8 cellular contexts compared by ENCODE assay signal in genomic region chr3:58568572-58569286, GRCh38. TPM values are rescaled to one million over a fixed set of nuclear protein-coding genes. Genes with fewer than 3 reads are reported as not detected.
DNase-seq lines count a peak whose midpoint lies in the region; ATAC-seq, FAIRE-seq and TF ChIP-seq lines count a peak whose summit lies in the region.

No MANE protein-coding gene starts in this region.

- ATAC-seq in HG02759 (IDR thresholded peaks at IDR 0.05; ENCODE audit: unreplicated experiment): peak; percentile 56
- ATAC-seq in esophagus mucosa: peak; percentile 67
- ATAC-seq in naive thymus-derived CD8-positive, alpha-beta T cell: no peak
- ATAC-seq in stimulated activated memory B cell treated with anti-CD40 and anti-IgM and Interleukin-4, amounts not matched to agents 10 μg/mL and 1 μg/mL and 100 μg/mL, for 72 hours: peak; percentile 46
- no peak for ATAC-seq in HG03039 (IDR thresholded peaks at IDR 0.05; ENCODE audit: unreplicated experiment)

- H3F3A ChIP-seq in OCI-LY1 (ENCODE audit: insufficient read depth, low read length): no peaks in the 10 kb centered on the region

- H3K4me2 ChIP-seq in OCI-LY1 (ENCODE audit: low read length): peak overlapping the region; percentile 25; the same call in 1 of the 2 replicates

- FAIRE-seq in D721Med (lab: Jason Lieb, UNC): peak; percentile 56

- peak overlapping the region in 5 of 10 donors; percentile 17 to 75 (median 64) for H3K4me3 Mint-ChIP-seq in naive thymus-derived CD8-positive, alpha-beta T cell
- peak overlapping the region; percentile 67 for H3K4me3 Mint-ChIP-seq in stimulated activated memory B cell treated with anti-CD40 and anti-IgM and Interleukin-4, amounts not matched to agents 10 μg/mL and 1 μg/mL and 100 μg/mL, for 72 hours

- H3K27me3 Mint-ChIP-seq in naive thymus-derived CD8-positive, alpha-beta T cell: peaks cover 0 to 10% (median 3%) of the 10 kb centered on the region in 5 donors
- H3K27me3 Mint-ChIP-seq in stimulated activated memory B cell treated with anti-CD40 and anti-IgM and Interleukin-4, amounts not matched to agents 10 μg/mL and 1 μg/mL and 100 μg/mL, for 72 hours: peaks cover 11% of the 10 kb centered on the region

- peak overlapping the region in 3 of 10 donors; percentile 28 to 62 (median 46) for H3K27ac Mint-ChIP-seq in naive thymus-derived CD8-positive, alpha-beta T cell
- H3K27ac Mint-ChIP-seq in stimulated activated memory B cell treated with anti-CD40 and anti-IgM and Interleukin-4, amounts not matched to agents 10 μg/mL and 1 μg/mL and 100 μg/mL, for 72 hours: peak overlapping the region; percentile 56

- no peak overlapping the region for H3K9ac ChIP-seq in OCI-LY1 (ENCODE audit: low read length)

- H3K4me1 Mint-ChIP-seq in naive thymus-derived CD8-positive, alpha-beta T cell: peaks cover 3 to 9% (median 5%) of the 10 kb centered on the region in 4 donors
- peaks cover 10% of the 10 kb centered on the region for H3K4me1 Mint-ChIP-seq in stimulated activated memory B cell treated with anti-CD40 and anti-IgM and Interleukin-4, amounts not matched to agents 10 μg/mL and 1 μg/mL and 100 μg/mL, for 72 hours

- no peak overlapping the region for H3K27ac ChIP-seq in OCI-LY1 (ENCODE audit: low read depth, low read length, poor library complexity, severe bottlenecking)

- DNase-seq in D721Med (ENCODE audit: insufficient read length, low spot score): peak; percentile 49
- DNase-seq in activated T-cell treated with anti-CD3 and anti-CD28 coated beads for 4 hours: peak; percentile 64
- peak in 9 of 10 donors; percentile 15 to 64 (median 54) for DNase-seq in naive thymus-derived CD8-positive, alpha-beta T cell

- POLR2A ChIA-PET in naive thymus-derived CD8-positive, alpha-beta T cell (lab: Charles Lee): no interaction called here

- H3K9me2 ChIP-seq in OCI-LY1 (ENCODE audit: low read depth, low read length): no peaks in the 10 kb centered on the region

- H3K9me3 Mint-ChIP-seq in naive thymus-derived CD8-positive, alpha-beta T cell: peaks cover 0 to 1% (median 0%) of the 10 kb centered on the region in 9 donors
- H3K9me3 Mint-ChIP-seq in stimulated activated memory B cell treated with anti-CD40 and anti-IgM and Interleukin-4, amounts not matched to agents 10 μg/mL and 1 μg/mL and 100 μg/mL, for 72 hours: no peaks in the 10 kb centered on the region

- peak; percentile 93 for TF ChIP-seq CTCF in D721Med (IDR thresholded peaks at IDR 0.05; ENCODE audit: insufficient read depth, missing control alignments)
- peak; percentile 85 for TF ChIP-seq CTCF in OCI-LY1 (IDR thresholded peaks at IDR 0.05; ENCODE audit: low read length)

- no peak overlapping the region for H2AFZ ChIP-seq in OCI-LY1 (ENCODE audit: low read length)

- no peaks in the 10 kb centered on the region for H3K36me3 Mint-ChIP-seq in naive thymus-derived CD8-positive, alpha-beta T cell
- H3K36me3 Mint-ChIP-seq in stimulated activated memory B cell treated with anti-CD40 and anti-IgM and Interleukin-4, amounts not matched to agents 10 μg/mL and 1 μg/mL and 100 μg/mL, for 72 hours: no peaks in the 10 kb centered on the region

- H4K20me1 ChIP-seq in OCI-LY1 (ENCODE audit: insufficient read depth, low read length): no peaks in the 10 kb centered on the region

- H3K27me3 ChIP-seq in OCI-LY1 (ENCODE audit: insufficient read depth, low read length): peaks cover 4% of the 10 kb centered on the region; the same call in 1 of the 2 replicates

- H3K79me2 ChIP-seq in OCI-LY1 (ENCODE audit: insufficient read depth, low read length): no peaks in the 10 kb centered on the region

- no peaks in the 10 kb centered on the region for H3K9me3 ChIP-seq in OCI-LY1 (ENCODE audit: low read length)

- no peak overlapping the region for H3K4me3 ChIP-seq in OCI-LY1 (ENCODE audit: low read depth, low read length, poor library complexity, severe bottlenecking)

- no peaks in the 10 kb centered on the region for H3K4me1 ChIP-seq in OCI-LY1 (ENCODE audit: insufficient read depth, low read length, severe bottlenecking)

- no peaks in the 10 kb centered on the region for H3K36me3 ChIP-seq in OCI-LY1 (ENCODE audit: insufficient read depth, low read length)

RNA-seq across cellular contexts. Expression of gene FAM107A, which starts 8.5 kb away (rescaled TPM):
- 4.1 TPM for total RNA-seq in esophagus mucosa
- total RNA-seq in naive thymus-derived CD8-positive, alpha-beta T cell: not detected
- not detected for polyA plus RNA-seq in naive thymus-derived CD8-positive, alpha-beta T cell

RNA-seq across cellular contexts. Expression of gene ACOX2, which starts 31.7 kb away (rescaled TPM):
- 14.3 TPM for total RNA-seq in esophagus mucosa
- not detected for total RNA-seq in naive thymus-derived CD8-positive, alpha-beta T cell
- polyA plus RNA-seq in naive thymus-derived CD8-positive, alpha-beta T cell: not detected

Comparison
In these comparisons a context has a peak if more than half of its experiments do, and no peak if none do; other contexts are left out.
1. ATAC-seq: peak in HG02759 (single experiment), esophagus mucosa (single experiment) and stimulated activated memory B cell treated with anti-CD40 and anti-IgM and Interleukin-4, amounts not matched to agents 10 μg/mL and 1 μg/mL and 100 μg/mL, for 72 hours (single experiment); none in naive thymus-derived CD8-positive, alpha-beta T cell (0 of 2) and HG03039 (single experiment).
2. RNA of gene ACOX2, which starts 31.7 kb away (total RNA-seq): 14.3 TPM in esophagus mucosa (single experiment); not detected in naive thymus-derived CD8-positive, alpha-beta T cell; every median in the first group is over 10 times any median in the second.
3. Peak in every context shown above with its lines, with median percentiles within 50 percentile points of each other: DNase-seq.